Comparison of ENCODE assay signal across 7 cellular contexts in the genomic region with DNA sequence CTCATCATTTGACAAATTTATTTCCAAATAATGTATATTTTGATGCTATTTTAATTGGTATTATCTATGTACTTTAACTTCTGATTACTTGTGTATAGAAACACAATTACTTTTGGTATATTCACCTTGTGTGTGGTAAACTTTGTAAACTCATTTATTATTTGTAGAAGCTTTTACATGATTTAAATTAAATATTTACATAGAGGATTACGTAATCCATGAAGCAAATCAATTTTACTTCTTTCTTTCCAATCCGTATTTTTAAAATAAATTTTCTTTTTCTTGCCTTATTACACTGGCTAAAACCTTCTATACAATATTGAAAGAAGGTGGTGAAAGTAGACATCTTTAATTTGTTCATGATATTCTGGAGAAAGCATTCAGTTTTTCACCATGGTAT.
"Had no signal": no experiment of that assay in that cellular context is flagged by ENCODE, and none has a peak within 500 bp of the region (broad histone marks: within the 10 kb centered on the region; RNA-seq: fewer than 3 reads in every experiment).

No MANE protein-coding gene starts in this region.

- ATAC-seq: GM12878 had no signal

- DNase-seq: GDM1, GF-D8 had no signal

- H3K4me3 ChIP-seq: GM12878 had no signal

- FAIRE-seq: GM12878, GM12891, GM12892, GM18507, GM19239 had no signal
